In the genomic region with DNA sequence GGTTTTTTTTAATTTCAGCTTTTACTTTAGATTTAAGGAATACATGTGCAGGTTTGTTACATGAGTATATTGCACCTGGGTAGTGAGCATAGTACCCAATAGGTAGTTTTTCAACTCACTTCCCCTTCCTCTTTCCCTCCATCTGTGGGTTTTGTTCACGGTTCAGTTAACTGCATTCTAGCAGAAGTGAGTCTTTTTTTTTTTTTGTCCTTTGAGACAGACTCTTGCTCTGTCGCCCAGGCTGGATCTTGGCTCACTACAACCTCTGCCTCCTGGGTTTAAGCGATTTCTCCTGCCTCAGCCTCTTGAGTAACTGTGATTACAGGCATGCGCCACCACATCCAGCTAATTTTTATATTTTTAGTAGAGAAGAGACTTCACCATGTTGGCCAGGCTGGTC, we compare ENCODE assay signal across 9 cellular contexts. TPM values are rescaled to one million over a fixed set of nuclear protein-coding genes. Genes with fewer than 3 reads are reported as not detected.
DNase-seq lines count a peak whose midpoint lies in the region; ATAC-seq, FAIRE-seq and TF ChIP-seq lines count a peak whose summit lies in the region.
"Had no signal": no experiment of that assay in that cellular context is flagged by ENCODE, and none has a peak within 500 bp of the region (broad histone marks: within the 10 kb centered on the region; RNA-seq: fewer than 3 reads in every experiment).

No MANE protein-coding gene starts in this region.

- no peak for TF ChIP-seq EP300 in gastroesophageal sphincter (IDR thresholded peaks at IDR 0.05)

- H3K27ac ChIP-seq in body of pancreas (no peak overlapping the region), gastroesophageal sphincter (no peak overlapping the region)

- ATAC-seq in GM21576 (IDR thresholded peaks at IDR 0.05; ENCODE audit: unreplicated experiment) (peak; percentile 77), omental fat pad (ENCODE audit: low FRiP score) (no peak), body of pancreas (no peak), gastroesophageal sphincter (no peak)

- H3K36me3 Mint-ChIP-seq in Caco-2 (ENCODE audit: insufficient read depth, unreplicated experiment), result peaks cover 7% of the 10 kb centered on the region

- POLR2A ChIA-PET in Caco-2 (lab: Charles Lee), result no interaction called here

- peaks cover 6% of the 10 kb centered on the region for H3K4me1 Mint-ChIP-seq in Caco-2 (ENCODE audit: low read depth, unreplicated experiment)

- H3K9me3 ChIP-seq in body of pancreas (no peaks in the 10 kb centered on the region), Caco-2 (no peaks in the 10 kb centered on the region; the same call in 1 of the 2 replicates), gastroesophageal sphincter (no peaks in the 10 kb centered on the region)

- TF ChIP-seq CTCF in omental fat pad (IDR thresholded peaks at IDR 0.05) (no peak), body of pancreas (IDR thresholded peaks at IDR 0.05) (no peak), Caco-2 (IDR thresholded peaks at IDR 0.05; ENCODE audit: insufficient read depth in 1 of 2, low read depth in 1 of 2, low read length in 1 of 2, severe bottlenecking in 1 of 2, unreplicated experiment in 1 of 2) (no peak), gastroesophageal sphincter (IDR thresholded peaks at IDR 0.05) (no peak)

- H3K27me3 ChIP-seq in body of pancreas (no peaks in the 10 kb centered on the region), Caco-2 (replicated peaks; ENCODE audit: control insufficient read depth, insufficient read depth, low read length) (no peaks in the 10 kb centered on the region), gastroesophageal sphincter (no peaks in the 10 kb centered on the region)

- intact Hi-C loops in body of pancreas (cut with DNase I), result no loop called here
- intact Hi-C loops in Caco-2 (cut with micrococcal nuclease; ENCODE audit: unreplicated experiment), result no loop called here

- H3K4me1 ChIP-seq in body of pancreas (peaks cover 33% of the 10 kb centered on the region), Caco-2 (no peaks in the 10 kb centered on the region), gastroesophageal sphincter (peaks cover 8 to 74% (median 9%) of the 10 kb centered on the region in 3 donors)

- no peak overlapping the region for H3K27ac Mint-ChIP-seq in Caco-2 (ENCODE audit: unreplicated experiment)

- TF ChIP-seq POLR2A in GM12892 (IDR thresholded peaks at IDR 0.05; ENCODE audit: low read depth, low read length), result no peak
- no peak for TF ChIP-seq POLR2A in body of pancreas (IDR thresholded peaks at IDR 0.05)
- no peak for TF ChIP-seq POLR2A in gastroesophageal sphincter (IDR thresholded peaks at IDR 0.05)

- H3K4me3 ChIP-seq in body of pancreas, result no peak overlapping the region
- no peak overlapping the region for H3K4me3 ChIP-seq in Caco-2 (ENCODE audit: low read depth, low read length)
- H3K4me3 ChIP-seq in gastroesophageal sphincter, result no peak overlapping the region

- no peaks in the 10 kb centered on the region for H3K36me3 ChIP-seq in body of pancreas (replicated peaks in 1 of 2; ENCODE audit: insufficient read depth in 1 of 2, low read depth in 2 of 2)
- no peaks in the 10 kb centered on the region for H3K36me3 ChIP-seq in Caco-2 (ENCODE audit: control insufficient read depth, insufficient read depth, low read length)
- peaks cover 0 to 28% of the 10 kb centered on the region in 2 donors for H3K36me3 ChIP-seq in gastroesophageal sphincter

- no TSS peak for BruUV-seq in Caco-2 (replicated peaks; lab: Mats Ljungman, UMichigan)

- H3K9me3 Mint-ChIP-seq in Caco-2 (ENCODE audit: unreplicated experiment), result no peaks in the 10 kb centered on the region

- no peak overlapping the region for H3K4me3 Mint-ChIP-seq in Caco-2 (ENCODE audit: unreplicated experiment)

- DNase-seq in GM12892 (ENCODE audit: insufficient read length) (no peak), KG1 (lab: John Stamatoyannopoulos, UW) (peak; percentile 32), germinal center (ENCODE audit: low spot score) (peak; percentile 42), omental fat pad (ENCODE audit: low spot score) (no peak), body of pancreas (no peak), Caco-2 (no peak)

- H3K27me3 Mint-ChIP-seq in Caco-2 (ENCODE audit: insufficient read depth, unreplicated experiment), result no peaks in the 10 kb centered on the region

- CTCF ChIA-PET in Caco-2 (lab: Charles Lee), result interaction anchor here (0.9 kb wide), 1 partner anchor 9 kb away, joined by 3 read pairs; the partner anchor contains the start of gene UBR2

- peak; percentile 85 for FAIRE-seq in GM12892 (lab: Jason Lieb, UNC)
- FAIRE-seq: colon had no signal

- 64 to 79% methylated on average over 4 of the region's 4 CpGs for WGBS in body of pancreas, 2 donors
- WGBS in gastroesophageal sphincter (ENCODE audit: low coverage in 1 of 2), 2 donors, result 33 to 64% methylated on average over 3 to 4 of the region's 4 CpGs

RNA-seq across cellular contexts. Expression of gene UBR2, which starts 8.7 kb away (rescaled TPM):
- 11.0 TPM for polyA plus RNA-seq in GM12892 (2012; ENCODE audit: missing spikeins)
- total RNA-seq in omental fat pad, result 10 to 100 TPM; 20.8 to 42.9 (median 26.6) TPM
- 10 to 100 TPM; 19.4 to 23.9 TPM for total RNA-seq in body of pancreas
- total RNA-seq in Caco-2 (2022), result 21.7 TPM in 2 replicates
- 10 to 100 TPM; 27.8 to 44.8 (median 32.8) TPM for total RNA-seq in gastroesophageal sphincter

Comparison
In these comparisons a context has a peak if more than half of its experiments do, and no peak if none do; other contexts are left out.
1. DNase-seq: peak in KG1 (single experiment) and germinal center (single experiment); none in GM12892 (single experiment), omental fat pad (single experiment), body of pancreas (0 of 4) and Caco-2 (0 of 2).